In the genomic region with DNA sequence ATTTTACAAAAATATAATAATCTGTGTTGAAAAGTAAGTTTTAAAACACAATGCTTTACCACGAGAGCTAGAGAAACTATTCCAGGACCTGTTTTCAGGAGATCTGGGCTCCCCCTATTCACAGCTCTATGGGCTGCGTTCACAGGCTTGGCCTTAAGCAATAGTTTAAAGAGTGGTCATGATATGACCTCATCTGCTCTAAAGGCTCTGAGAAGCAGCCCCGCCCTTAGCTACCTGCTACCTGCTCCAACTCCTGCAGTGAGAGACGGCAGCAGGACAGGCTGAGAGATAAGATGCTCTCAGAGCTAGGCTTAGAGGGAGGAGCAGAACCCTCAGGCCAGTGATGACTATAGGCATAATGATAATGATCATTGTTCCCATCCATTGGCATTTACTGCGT, we compare ENCODE assay signal across 19 cellular contexts. TPM values are rescaled to one million over a fixed set of nuclear protein-coding genes. Genes with fewer than 3 reads are reported as not detected.
A peak's percentile ranks its signal among the peaks of the same experiment; 100 is the strongest.
DNase-seq lines count a peak whose midpoint lies in the region; ATAC-seq and TF ChIP-seq lines count a peak whose summit lies in the region.
"Had no signal": no experiment of that assay in that cellular context is flagged by ENCODE, and none has a peak within 500 bp of the region (broad histone marks: within the 10 kb centered on the region; RNA-seq: fewer than 3 reads in every experiment).

No MANE protein-coding gene starts in this region.

- H3K9me3 ChIP-seq in breast epithelium: no peaks in the 10 kb centered on the region
- H3K9me3 ChIP-seq: HAP-1 had no signal

- ATAC-seq in HG03469 (IDR thresholded peaks at IDR 0.05; ENCODE audit: unreplicated experiment): no peak
- ATAC-seq: A549 had no signal

- no peak for TF ChIP-seq CTCF in MCF 10A (IDR thresholded peaks at IDR 0.05; ENCODE audit: unreplicated experiment)
- TF ChIP-seq CTCF in breast epithelium (IDR thresholded peaks at IDR 0.05): no peak
- no peak for TF ChIP-seq CTCF in epithelial cell of esophagus (IDR thresholded peaks at IDR 0.05; ENCODE audit: insufficient read depth, low read depth, low read length, missing control alignments)

- H3K4me3 ChIP-seq in breast epithelium: no peak overlapping the region
- H3K4me3 ChIP-seq in epithelial cell of esophagus (ENCODE audit: low read length): no peak overlapping the region
- H3K4me3 ChIP-seq in mesendoderm (ENCODE audit: low read length): no peak overlapping the region
- H3K4me3 ChIP-seq: A549, BLaER1, GM23248, HAP-1 had no signal

- H4K8ac ChIP-seq in mesendoderm (ENCODE audit: low read depth, low read length): no peak overlapping the region

- no peak overlapping the region for H2BK120ac ChIP-seq in mesendoderm (ENCODE audit: low read depth, low read length)

- no peak overlapping the region for H3K18ac ChIP-seq in mesendoderm (ENCODE audit: low read length)

- no peak overlapping the region for H3K4me3 Mint-ChIP-seq in MCF 10A (ENCODE audit: unreplicated experiment)
- no peak overlapping the region for H3K4me3 Mint-ChIP-seq in activated naive CD4-positive, alpha-beta T cell treated with anti-CD3 and anti-CD28 coated beads, Interleukin-2, amount 10 ng/mL, durations not matched to agents 7 days and 5 days
- H3K4me3 Mint-ChIP-seq: CD14-positive monocyte; CD4-positive, alpha-beta memory T cell had no signal

- H3K9me3 Mint-ChIP-seq in MCF 10A (ENCODE audit: unreplicated experiment): peaks cover 15% of the 10 kb centered on the region
- H3K9me3 Mint-ChIP-seq in activated naive CD4-positive, alpha-beta T cell treated with anti-CD3 and anti-CD28 coated beads, Interleukin-2, amount 10 ng/mL, durations not matched to agents 7 days and 5 days: peaks cover 6% of the 10 kb centered on the region

- H3K36me3 ChIP-seq in breast epithelium (no peaks in the 10 kb centered on the region), mesendoderm (ENCODE audit: control insufficient read depth, insufficient read depth, low read length) (no peaks in the 10 kb centered on the region)
- H3K36me3 ChIP-seq: HAP-1 had no signal

- no peak overlapping the region for H4K5ac ChIP-seq in mesendoderm (ENCODE audit: low read length)

- no peak overlapping the region for H2AK5ac ChIP-seq in mesendoderm (ENCODE audit: low read length)

- no CpG with 5 or more reads among the region's 5 CpGs for WGBS in mesendoderm (ENCODE audit: extremely low coverage, insufficient coverage, low lambda C conversion rate)

- no peak overlapping the region for H3K4ac ChIP-seq in mesendoderm (ENCODE audit: low read depth, low read length)

- H2BK5ac ChIP-seq in mesendoderm (ENCODE audit: low read length): no peak overlapping the region

- DNase-seq in MCF 10A (ENCODE audit: unreplicated experiment) (peak; percentile 11), breast epithelium (ENCODE audit: low spot score in 2 of 2) (no peak), epithelial cell of esophagus (ENCODE audit: low read depth) (peak; percentile 18), mesendoderm (peak; percentile 44), kidney glomerular epithelial cell (lab: John Stamatoyannopoulos, UW) (no peak)
- DNase-seq in activated naive CD4-positive, alpha-beta T cell treated with anti-CD3 and anti-CD28 coated beads, Interleukin-2, amount 10 ng/mL, durations not matched to agents 7 days and 5 days: no peak
- DNase-seq: CD4-positive, alpha-beta memory T cell; DMS153; DMS79; GDM1; GM23248 had no signal

- H3K36me3 Mint-ChIP-seq in MCF 10A (ENCODE audit: insufficient read depth, unreplicated experiment): no peaks in the 10 kb centered on the region
- peaks cover 7% of the 10 kb centered on the region for H3K36me3 Mint-ChIP-seq in activated naive CD4-positive, alpha-beta T cell treated with anti-CD3 and anti-CD28 coated beads, Interleukin-2, amount 10 ng/mL, durations not matched to agents 7 days and 5 days

- POLR2A ChIA-PET in MCF 10A (lab: Yijun Ruan, JAX): interaction anchor here (0.6 kb wide), 1 partner anchor 286 kb away, joined by 3 read pairs; the partner anchor contains the start of gene ZFAND4

- H3K27ac ChIP-seq in breast epithelium (no peak overlapping the region), mesendoderm (ENCODE audit: low read depth, low read length) (no peak overlapping the region)
- H3K27ac ChIP-seq: 22Rv1, A549, BLaER1, GM23248, HL-60 had no signal

- no peaks in the 10 kb centered on the region for H3K4me1 Mint-ChIP-seq in MCF 10A (ENCODE audit: insufficient read depth, unreplicated experiment)
- no peaks in the 10 kb centered on the region for H3K4me1 Mint-ChIP-seq in activated naive CD4-positive, alpha-beta T cell treated with anti-CD3 and anti-CD28 coated beads, Interleukin-2, amount 10 ng/mL, durations not matched to agents 7 days and 5 days
- H3K4me1 Mint-ChIP-seq: CD4-positive, alpha-beta memory T cell had no signal

- H3K9ac ChIP-seq in mesendoderm (ENCODE audit: low read length): no peak overlapping the region
- H3K9ac ChIP-seq: BLaER1, GM23248 had no signal

- H3K23ac ChIP-seq in mesendoderm (ENCODE audit: low read length): no peak overlapping the region

- CTCF ChIA-PET in MCF 10A (lab: Yijun Ruan, JAX): interaction anchor here (0.6 kb wide), 1 partner anchor 43 kb away, joined by 3 read pairs; no protein-coding TSS in a partner anchor
- CTCF ChIA-PET in activated naive CD4-positive, alpha-beta T cell treated with anti-CD3 and anti-CD28 coated beads, Interleukin-2, amount 10 ng/mL, durations not matched to agents 7 days and 5 days (lab: Charles Lee): no interaction called here

- no peak overlapping the region for H3K27ac Mint-ChIP-seq in MCF 10A (ENCODE audit: low read depth, unreplicated experiment)
- no peak overlapping the region for H3K27ac Mint-ChIP-seq in activated naive CD4-positive, alpha-beta T cell treated with anti-CD3 and anti-CD28 coated beads, Interleukin-2, amount 10 ng/mL, durations not matched to agents 7 days and 5 days
- H3K27ac Mint-ChIP-seq: CD4-positive, alpha-beta memory T cell had no signal

- BruUV-seq in MCF 10A (replicated peaks; lab: Mats Ljungman, UMichigan): no TSS peak

- no peaks in the 10 kb centered on the region for H3K4me1 ChIP-seq in breast epithelium
- no peaks in the 10 kb centered on the region for H3K4me1 ChIP-seq in mesendoderm (ENCODE audit: control insufficient read depth, low read depth, low read length)
- H3K4me1 ChIP-seq: A549, BLaER1, HAP-1 had no signal

- H2BK15ac ChIP-seq in mesendoderm (replicated peaks; ENCODE audit: low read depth): no peak overlapping the region

- H3K56ac ChIP-seq in mesendoderm (ENCODE audit: low read length): no peak overlapping the region

- no peaks in the 10 kb centered on the region for H3K79me2 ChIP-seq in mesendoderm (ENCODE audit: control insufficient read depth, insufficient read depth, low read length)

- no peaks in the 10 kb centered on the region for H3K27me3 ChIP-seq in breast epithelium
- H3K27me3 ChIP-seq in mesendoderm (ENCODE audit: insufficient read depth, low read length, poor library complexity): no peaks in the 10 kb centered on the region
- H3K27me3 ChIP-seq: BLaER1 had no signal

- no peak for TF ChIP-seq POLR2A in breast epithelium (IDR thresholded peaks at IDR 0.05)

- H3K4me2 ChIP-seq in mesendoderm (ENCODE audit: low read length): no peak overlapping the region
- H3K4me2 ChIP-seq: A549, BLaER1 had no signal

- no peaks in the 10 kb centered on the region for H3K79me1 ChIP-seq in mesendoderm (ENCODE audit: low read length)

- intact Hi-C loops in MCF 10A (cut with micrococcal nuclease) (no loop called here), breast epithelium (cut with DNase I; ENCODE audit: low total_unique reads) (no loop called here)

- no peaks in the 10 kb centered on the region for H3K27me3 Mint-ChIP-seq in MCF 10A (ENCODE audit: insufficient read depth, unreplicated experiment)
- peaks cover 27% of the 10 kb centered on the region for H3K27me3 Mint-ChIP-seq in activated naive CD4-positive, alpha-beta T cell treated with anti-CD3 and anti-CD28 coated beads, Interleukin-2, amount 10 ng/mL, durations not matched to agents 7 days and 5 days

RNA-seq across cellular contexts. Expression of gene ALOX5, which starts 12.6 kb away (rescaled TPM):
- total RNA-seq in MCF 10A (2022) (not detected in 2 replicates), breast epithelium (10 to 100 TPM; 33.4 to 67.5 (median 49.0) TPM)
- polyA plus RNA-seq in mesendoderm (2013, experiment 1 of 2): 0.62 TPM
- 0.43 TPM for polyA plus RNA-seq in mesendoderm (2013, experiment 2 of 2)
- total RNA-seq: GM23248, HT1080 had no signal
- polyA plus RNA-seq: GM23248 had no signal

Comparison
In these comparisons a context has a peak if more than half of its experiments do, and no peak if none do; other contexts are left out.
1. DNase-seq: peak in MCF 10A (single experiment), epithelial cell of esophagus (single experiment) and mesendoderm (single experiment); none in breast epithelium (0 of 2), kidney glomerular epithelial cell (single experiment) and activated naive CD4-positive, alpha-beta T cell treated with anti-CD3 and anti-CD28 coated beads, Interleukin-2, amount 10 ng/mL, durations not matched to agents 7 days and 5 days (single experiment).
2. RNA of gene ALOX5, which starts 12.6 kb away (total RNA-seq): 33.4 to 67.5 TPM in breast epithelium; not detected in MCF 10A; every median in the first group is over 10 times any median in the second.